Comparison of ENCODE assay signal across 21 cellular contexts in genomic region chr12:65818454-65819382, GRCh38. TPM values are rescaled to one million over a fixed set of nuclear protein-coding genes. Genes with fewer than 3 reads are reported as not detected.
DNase-seq lines count a peak whose midpoint lies in the region; FAIRE-seq and TF ChIP-seq lines count a peak whose summit lies in the region.
"Had no signal": no experiment of that assay in that cellular context is flagged by ENCODE, and none has a peak within 500 bp of the region (broad histone marks: within the 10 kb centered on the region; RNA-seq: fewer than 3 reads in every experiment).

No MANE protein-coding gene starts in this region.

- H3K4me3 Mint-ChIP-seq in endodermal cell (no peak overlapping the region), progenitor cell of endocrine pancreas (ENCODE audit: low read depth) (no peak overlapping the region)
- H3K4me3 Mint-ChIP-seq: naive B cell had no signal

- peaks cover 5% of the 10 kb centered on the region for H3K9me3 Mint-ChIP-seq in endodermal cell
- H3K9me3 Mint-ChIP-seq in progenitor cell of endocrine pancreas (ENCODE audit: low read depth) = peaks cover 4% of the 10 kb centered on the region

- DNase-seq in M059J (ENCODE audit: low read depth) = peak; percentile 83
- DNase-seq in endodermal cell = peak; percentile 53
- no peak for DNase-seq in mesenchymal stem cell
- no peak for DNase-seq in effector CD4-positive, alpha-beta T cell
- no peak for DNase-seq in RWPE1 (ENCODE audit: low spot score)
- DNase-seq in progenitor cell of endocrine pancreas (ENCODE audit: low spot score, unreplicated experiment) = no peak
- DNase-seq in activated effector memory CD4-positive, alpha-beta T cell treated with Interleukin-2 at 50 U/mL for 16 hours = no peak
- DNase-seq: ACHN; C1 segment of cervical spinal cord; effector memory CD4-positive, alpha-beta T cell; naive B cell; NCI-H1092 treated with DMSO at 0.1 percent for 48 hours; NCI-H2029 treated with DMSO at 0.1 percent for 48 hours; right lobe of liver; SW 1271 had no signal

- H3K36me3 Mint-ChIP-seq in endodermal cell (ENCODE audit: low read depth) = no peaks in the 10 kb centered on the region
- H3K36me3 Mint-ChIP-seq in progenitor cell of endocrine pancreas (ENCODE audit: insufficient read depth) = peaks cover 4% of the 10 kb centered on the region
- H3K36me3 Mint-ChIP-seq: naive B cell had no signal

- WGBS in endodermal cell (ENCODE audit: insufficient coverage in 1 of 2, insufficient read length in 1 of 2), 2 experiments = 88 to 94% methylated on average over 3 to 6 of the region's 7 CpGs
- 92% methylated on average over 6 of the region's 7 CpGs for WGBS in mesenchymal stem cell

- H3K27me3 Mint-ChIP-seq in endodermal cell (ENCODE audit: insufficient read depth) = no peaks in the 10 kb centered on the region
- H3K27me3 Mint-ChIP-seq in progenitor cell of endocrine pancreas = no peaks in the 10 kb centered on the region

- peak; percentile 96 for FAIRE-seq in G401.6 (lab: Jason Lieb, UNC)
- FAIRE-seq: islet of Langerhans had no signal

- H3K79me1 ChIP-seq in mesenchymal stem cell (replicated peaks; ENCODE audit: low read length, poor library complexity, severe bottlenecking) = peaks cover 10% of the 10 kb centered on the region

- peaks cover 7% of the 10 kb centered on the region for H3K9me3 ChIP-seq in endodermal cell (ENCODE audit: control insufficient read depth, low read length)
- H3K9me3 ChIP-seq in mesenchymal stem cell (ENCODE audit: control insufficient read depth, low read length) = no peaks in the 10 kb centered on the region
- H3K9me3 ChIP-seq: right lobe of liver, suprapubic skin had no signal

- no peak overlapping the region for H3K4ac ChIP-seq in mesenchymal stem cell (ENCODE audit: low read depth in 1 of 2, low read length in 2 of 2)

- CTCF ChIA-PET in RWPE1 (lab: Yijun Ruan, JAX) = no interaction called here

- peak overlapping the region in 1 of 2 experiments; percentile 67 for H2BK12ac ChIP-seq in mesenchymal stem cell (ENCODE audit: low read length in 2 of 2)

- H3K9ac ChIP-seq in endodermal cell (ENCODE audit: extremely low read depth, low read length, poor library complexity, severe bottlenecking) = no peak overlapping the region
- H3K9ac ChIP-seq in mesenchymal stem cell (ENCODE audit: low read length) = no peak overlapping the region

- peaks cover 43% of the 10 kb centered on the region for H3K4me1 Mint-ChIP-seq in endodermal cell
- H3K4me1 Mint-ChIP-seq in progenitor cell of endocrine pancreas (ENCODE audit: low read depth) = peaks cover 18% of the 10 kb centered on the region

- TF ChIP-seq CTCF in endodermal cell (conservative IDR thresholded peaks at IDR 0.05) (no peak), RWPE1 (conservative IDR thresholded peaks at IDR 0.05; ENCODE audit: low read depth) (no peak), progenitor cell of endocrine pancreas (IDR thresholded peaks at IDR 0.05; ENCODE audit: unreplicated experiment) (no peak)

- H3K27ac ChIP-seq in endodermal cell (ENCODE audit: low read depth, low read length) (no peak overlapping the region), mesenchymal stem cell (ENCODE audit: low read length, poor library complexity, severe bottlenecking) (peak overlapping the region; percentile 11), RWPE1 (no peak overlapping the region)
- H3K27ac ChIP-seq: right lobe of liver, suprapubic skin had no signal

- H3K18ac ChIP-seq in mesenchymal stem cell (ENCODE audit: low read depth in 1 of 2, low read length in 2 of 2) = no peak overlapping the region

- POLR2A ChIA-PET in RWPE1 (lab: Yijun Ruan, JAX; ENCODE audit: low non-redundant PET) = no interaction called here

- H3K23ac ChIP-seq in mesenchymal stem cell (ENCODE audit: low read length in 2 of 2) = peak overlapping the region in 1 of 2 experiments; percentile 83

- H2AFZ ChIP-seq in mesenchymal stem cell (ENCODE audit: low read depth, low read length) = no peak overlapping the region

- H4K8ac ChIP-seq in mesenchymal stem cell (ENCODE audit: low read length) = no peak overlapping the region

- H3K27ac Mint-ChIP-seq in endodermal cell = peak overlapping the region; percentile 20
- H3K27ac Mint-ChIP-seq in progenitor cell of endocrine pancreas = no peak overlapping the region
- H3K27ac Mint-ChIP-seq: activated naive CD4-positive, alpha-beta T cell treated with anti-CD3 and anti-CD28 coated beads, Interleukin-2, amount 50 U/mL, for 72 hours; naive B cell had no signal

- H3K4me1 ChIP-seq in endodermal cell (ENCODE audit: control insufficient read depth, insufficient read depth, low read length) = peaks cover 14% of the 10 kb centered on the region
- H3K4me1 ChIP-seq in mesenchymal stem cell (ENCODE audit: control insufficient read depth, insufficient read depth, low read depth, low read length) = peaks cover 5% of the 10 kb centered on the region

- H3K27me3 ChIP-seq in endodermal cell (ENCODE audit: control insufficient read depth, insufficient read depth, low read length, poor library complexity, severe bottlenecking) (no peaks in the 10 kb centered on the region), mesenchymal stem cell (ENCODE audit: control insufficient read depth in 1 of 2, insufficient read depth in 1 of 2, low read length in 2 of 2) (no peaks in the 10 kb centered on the region)

- no peak overlapping the region for H3K4me2 ChIP-seq in mesenchymal stem cell (ENCODE audit: low read length, poor library complexity, severe bottlenecking)

- H3K14ac ChIP-seq in mesenchymal stem cell (ENCODE audit: low read length in 2 of 2) = no peak overlapping the region

- no peak overlapping the region for H2BK5ac ChIP-seq in mesenchymal stem cell (ENCODE audit: low read depth, low read length, poor library complexity, severe bottlenecking)

- no peak overlapping the region for H2BK120ac ChIP-seq in mesenchymal stem cell (ENCODE audit: low read depth, low read length)

- no peak overlapping the region for H4K91ac ChIP-seq in mesenchymal stem cell (ENCODE audit: low read length)

- no peaks in the 10 kb centered on the region for H3K36me3 ChIP-seq in endodermal cell (ENCODE audit: control insufficient read depth, insufficient read depth, low read length)
- H3K36me3 ChIP-seq in mesenchymal stem cell (ENCODE audit: control insufficient read depth in 1 of 2, insufficient read depth in 2 of 2, low read depth in 1 of 2, low read length in 2 of 2) = no peaks in the 10 kb centered on the region
- H3K36me3 ChIP-seq: right lobe of liver, suprapubic skin had no signal

- H2AK5ac ChIP-seq in mesenchymal stem cell (ENCODE audit: low read length, severe bottlenecking) = peak overlapping the region; percentile 88

- no peak overlapping the region for H2BK15ac ChIP-seq in mesenchymal stem cell (ENCODE audit: low read depth, poor library complexity, severe bottlenecking)

- H3K4me3 ChIP-seq in endodermal cell (ENCODE audit: low read length) = peak overlapping the region; percentile 11
- no peak overlapping the region for H3K4me3 ChIP-seq in mesenchymal stem cell (ENCODE audit: insufficient read depth in 1 of 2, low read depth in 1 of 2, low read length in 2 of 2)
- H3K4me3 ChIP-seq: right lobe of liver, suprapubic skin had no signal

RNA-seq across cellular contexts. Expression of gene HMGA2, which starts 5.6 kb away (rescaled TPM):
- 7.3 and 8.2 TPM in 2 replicates for total RNA-seq in M059J (2014; rRNA removed; shearing (Covaris generic))
- total RNA-seq in endodermal cell (100 to 1,000 TPM; 101 to 119 TPM), progenitor cell of endocrine pancreas (213 and 220 TPM in 2 replicates)
- 267 TPM for polyA plus RNA-seq in endodermal cell (2013, experiment 1 of 2)
- polyA plus RNA-seq in endodermal cell (2013, experiment 2 of 2) = 307 TPM
- 146 TPM for polyA plus RNA-seq in mesenchymal stem cell (2013, experiment 1 of 2)
- polyA plus RNA-seq in mesenchymal stem cell (2013, experiment 2 of 2) = 149 TPM
- total RNA-seq: activated CD8-positive, alpha-beta memory T cell treated with anti-CD3 and anti-CD28 coated beads for 36 hours; NCI-H460 had no signal

Comparison
In these comparisons a context has a peak if more than half of its experiments do, and no peak if none do; other contexts are left out.
1. DNase-seq: peak in M059J (single experiment) and endodermal cell (single experiment); none in mesenchymal stem cell (single experiment), effector CD4-positive, alpha-beta T cell (single experiment), RWPE1 (single experiment), progenitor cell of endocrine pancreas (single experiment) and activated effector memory CD4-positive, alpha-beta T cell treated with Interleukin-2 at 50 U/mL for 16 hours (single experiment).
2. RNA of gene HMGA2, which starts 5.6 kb away (total RNA-seq): 213 to 220 TPM in progenitor cell of endocrine pancreas and 101 to 119 TPM in endodermal cell; 7.3 to 8.2 TPM in M059J; every median in the first group is over 10 times any median in the second.